15 cellular contexts compared by ENCODE assay signal in genomic region chr7:51367614-51367968, GRCh38. TPM values are rescaled to one million over a fixed set of nuclear protein-coding genes. Genes with fewer than 3 reads are reported as not detected.
"Had no signal": no experiment of that assay in that cellular context is flagged by ENCODE, and none has a peak within 500 bp of the region (broad histone marks: within the 10 kb centered on the region; RNA-seq: fewer than 3 reads in every experiment).

No MANE protein-coding gene starts in this region.

- DNase-seq: effector CD4-positive, alpha-beta T cell; esophagus squamous epithelium; left cardiac atrium; left ventricle myocardium superior; stimulated activated CD4-positive, alpha-beta T cell treated with anti-CD3 and anti-CD28 coated beads, Interleukin-2, amount 100 ng/mL, for 24 hours; stimulated activated CD4-positive, alpha-beta T cell treated with anti-CD3 and anti-CD28 coated beads, Interleukin-4, amount 100 ng/mL, for 24 hours; stimulated activated naive CD4-positive, alpha-beta T cell treated with Interleukin-2 at 50 U/mL for 16 hours; tibial artery had no signal

- H3K27ac ChIP-seq: esophagus squamous epithelium, heart right ventricle, neural progenitor cell, stomach, testis, tibial artery had no signal

- H3K4me3 ChIP-seq: dorsolateral prefrontal cortex, esophagus squamous epithelium, heart right ventricle, lung, neural progenitor cell, stomach, testis, tibial artery had no signal

- H3K36me3 ChIP-seq: esophagus squamous epithelium, heart right ventricle, neural progenitor cell, stomach, tibial artery had no signal

- H3K4me1 ChIP-seq: testis, tibial artery had no signal

- H3K9me3 ChIP-seq: esophagus squamous epithelium, heart right ventricle, stomach, testis, tibial artery had no signal

- H3K27me3 ChIP-seq: dorsolateral prefrontal cortex, esophagus squamous epithelium, neural progenitor cell, stomach, testis had no signal

RNA-seq across cellular contexts. Expression of gene COBL, which starts 51.0 kb away (rescaled TPM):
- total RNA-seq: natural killer cell treated with Interleukin-12 subunit alpha and Interleukin-12 subunit beta and Interleukin-15 and Interleukin-18, amount 100 ng/mL, for 72 hours had no signal
